In genomic region chr10:110861930-110862677, GRCh38 we compare ENCODE assay signal across 11 cellular contexts.
DNase-seq lines count a peak whose midpoint lies in the region; ATAC-seq and TF ChIP-seq lines count a peak whose summit lies in the region.
"Had no signal": no experiment of that assay in that cellular context is flagged by ENCODE, and none has a peak within 500 bp of the region (broad histone marks: within the 10 kb centered on the region; RNA-seq: fewer than 3 reads in every experiment).

No MANE protein-coding gene starts in this region.

- no peaks in the 10 kb centered on the region for H3K27me3 Mint-ChIP-seq in stimulated activated naive CD8-positive, alpha-beta T cell treated with anti-CD3 and anti-CD28 coated beads, Interleukin-15, Interleukin-2, amounts not matched to agents 100 ng/mL and 50 ng/mL, for 24 hours
- no peaks in the 10 kb centered on the region for H3K27me3 Mint-ChIP-seq in activated naive CD8-positive, alpha-beta T cell treated with anti-CD3 and anti-CD28 coated beads, Interleukin-2, amount 50 U/mL, for 24 hours
- H3K27me3 Mint-ChIP-seq in memory B cell, result no peaks in the 10 kb centered on the region

- H3K36me3 Mint-ChIP-seq in stimulated activated naive CD8-positive, alpha-beta T cell treated with anti-CD3 and anti-CD28 coated beads, Interleukin-15, Interleukin-2, amounts not matched to agents 100 ng/mL and 50 ng/mL, for 24 hours (ENCODE audit: low read depth), result no peaks in the 10 kb centered on the region
- peaks cover 2% of the 10 kb centered on the region for H3K36me3 Mint-ChIP-seq in activated naive CD8-positive, alpha-beta T cell treated with anti-CD3 and anti-CD28 coated beads, Interleukin-2, amount 50 U/mL, for 24 hours (ENCODE audit: low read depth)
- H3K36me3 Mint-ChIP-seq in memory B cell, result no peaks in the 10 kb centered on the region

- DNase-seq in stimulated activated naive CD8-positive, alpha-beta T cell treated with anti-CD3 and anti-CD28 coated beads, Interleukin-15, Interleukin-2, amounts not matched to agents 100 U/mL and 50 U/mL, for 24 hours, result no peak
- no peak for DNase-seq in activated naive CD8-positive, alpha-beta T cell treated with anti-CD3 and anti-CD28 coated beads, Interleukin-2, amount 50 U/mL, for 24 hours
- DNase-seq in memory B cell (ENCODE audit: low spot score in 2 of 2) (no peak), NCI-H345 treated with DMSO at 0.1 percent for 48 hours (lab: John Stamatoyannopoulos, UW; ENCODE audit: unreplicated experiment) (no peak), GM13976 (ENCODE audit: low spot score) (no peak), NCI-H524 (lab: John Stamatoyannopoulos, UW) (no peak)
- DNase-seq: activated CD4-positive, alpha-beta T cell treated with anti-CD3 and anti-CD28 coated beads, Interleukin-2, amount 50 U/mL, for 1 hour; NCI-H187 treated with DMSO at 0.1 percent for 48 hours had no signal

- peaks cover 100% of the 10 kb centered on the region for H3K4me1 Mint-ChIP-seq in stimulated activated naive CD8-positive, alpha-beta T cell treated with anti-CD3 and anti-CD28 coated beads, Interleukin-15, Interleukin-2, amounts not matched to agents 100 ng/mL and 50 ng/mL, for 24 hours (ENCODE audit: low read depth)
- peaks cover 98% of the 10 kb centered on the region for H3K4me1 Mint-ChIP-seq in activated naive CD8-positive, alpha-beta T cell treated with anti-CD3 and anti-CD28 coated beads, Interleukin-2, amount 50 U/mL, for 24 hours
- peaks cover 64% of the 10 kb centered on the region for H3K4me1 Mint-ChIP-seq in memory B cell

- no peak overlapping the region for H3K4me3 Mint-ChIP-seq in stimulated activated naive CD8-positive, alpha-beta T cell treated with anti-CD3 and anti-CD28 coated beads, Interleukin-15, Interleukin-2, amounts not matched to agents 100 ng/mL and 50 ng/mL, for 24 hours
- H3K4me3 Mint-ChIP-seq in activated naive CD8-positive, alpha-beta T cell treated with anti-CD3 and anti-CD28 coated beads, Interleukin-2, amount 50 U/mL, for 24 hours, result no peak overlapping the region
- H3K4me3 Mint-ChIP-seq in memory B cell, result no peak overlapping the region

- H3K9me3 Mint-ChIP-seq in stimulated activated naive CD8-positive, alpha-beta T cell treated with anti-CD3 and anti-CD28 coated beads, Interleukin-15, Interleukin-2, amounts not matched to agents 100 ng/mL and 50 ng/mL, for 24 hours, result no peaks in the 10 kb centered on the region
- H3K9me3 Mint-ChIP-seq in activated naive CD8-positive, alpha-beta T cell treated with anti-CD3 and anti-CD28 coated beads, Interleukin-2, amount 50 U/mL, for 24 hours, result no peaks in the 10 kb centered on the region
- no peaks in the 10 kb centered on the region for H3K9me3 Mint-ChIP-seq in memory B cell

- in situ Hi-C loops in GM13976 (cut with MboI; ENCODE audit: low sequenced_read_pairs, unreplicated experiment), result no loop called here

- no peak for TF ChIP-seq CTCF in GM13976 (IDR thresholded peaks at IDR 0.05; ENCODE audit: borderline replicate concordance, control extremely low read depth, extremely low read depth, insufficient read depth, missing control alignments)

- ATAC-seq in stimulated activated naive CD8-positive, alpha-beta T cell treated with anti-CD3 and anti-CD28 coated beads, Interleukin-15, Interleukin-2, amounts not matched to agents 100 U/mL and 50 U/mL, for 24 hours, result no peak
- ATAC-seq in activated naive CD8-positive, alpha-beta T cell treated with anti-CD3 and anti-CD28 coated beads, Interleukin-2, amount 50 U/mL, for 24 hours, result no peak
- no peak for ATAC-seq in memory B cell (ENCODE audit: low read depth)
- no peak for ATAC-seq in GM19324 (IDR thresholded peaks at IDR 0.05; ENCODE audit: low FRiP score, unreplicated experiment)
- ATAC-seq: gastroesophageal sphincter had no signal

- H3K27ac Mint-ChIP-seq in stimulated activated naive CD8-positive, alpha-beta T cell treated with anti-CD3 and anti-CD28 coated beads, Interleukin-15, Interleukin-2, amounts not matched to agents 100 ng/mL and 50 ng/mL, for 24 hours, result peak overlapping the region; percentile 8
- H3K27ac Mint-ChIP-seq in activated naive CD8-positive, alpha-beta T cell treated with anti-CD3 and anti-CD28 coated beads, Interleukin-2, amount 50 U/mL, for 24 hours, result peak overlapping the region; percentile 48
- peak overlapping the region; percentile 96 for H3K27ac Mint-ChIP-seq in memory B cell

Comparison
In these comparisons a context has a peak if more than half of its experiments do, and no peak if none do; other contexts are left out.
1. H3K27ac Mint-ChIP-seq: peak in every context shown above with its lines; median percentile 96 in memory B cell; 48 in activated naive CD8-positive, alpha-beta T cell treated with anti-CD3 and anti-CD28 coated beads, Interleukin-2, amount 50 U/mL, for 24 hours; 8 in stimulated activated naive CD8-positive, alpha-beta T cell treated with anti-CD3 and anti-CD28 coated beads, Interleukin-15, Interleukin-2, amounts not matched to agents 100 ng/mL and 50 ng/mL, for 24 hours.